ENCODE assay signal across 1 cellular context in the genomic region with DNA sequence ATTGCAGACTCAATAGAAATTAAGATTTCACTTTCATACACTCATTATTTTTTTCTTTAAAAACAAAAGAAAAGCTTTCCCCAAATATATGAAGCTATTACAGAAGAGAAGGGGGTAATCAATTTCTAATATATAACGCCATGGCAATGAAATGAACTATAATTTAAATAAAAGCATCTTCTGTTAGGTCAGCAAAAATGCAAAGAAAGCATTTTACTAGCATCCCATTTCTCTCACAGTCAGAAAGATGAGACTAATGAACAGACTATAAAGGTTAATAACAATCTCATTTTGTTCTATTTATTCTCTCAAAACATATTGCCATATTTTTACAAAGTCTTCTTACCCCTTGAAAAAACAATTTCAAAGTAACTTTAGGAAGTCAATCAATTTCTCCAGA.
A peak's percentile ranks its signal among the peaks of the same experiment; 100 is the strongest.
TF ChIP-seq lines count a peak whose summit lies in the region.

No MANE protein-coding gene starts in this region.

TF ChIP-seq in HepG2, 621 proteins besides CTCF, POLR2A, EP300 and RAD21 (continued from another document):
- TF ChIP-seq ZNF609 (CRISPR knock-in tag; IDR thresholded peaks at IDR 0.05; ENCODE audit: borderline replicate concordance) (no peak), TAF1 (CRISPR knock-in tag; IDR thresholded peaks at IDR 0.05) (no peak), SKI (IDR thresholded peaks at IDR 0.05; ENCODE audit: partially characterized antibody) (no peak), MAFF (IDR thresholded peaks at IDR 0.05; ENCODE audit: low read depth, low read length) (peak; percentile 33; the same call in 1 of the 2 replicates), MAFK (conservative IDR thresholded peaks at IDR 0.05 in 1 of 2, IDR thresholded peaks at IDR 0.05 in 1 of 2; ENCODE audit: low read length in 2 of 2) (peak; percentile 45 to 60; a peak in 2 of 4 replicates), YEATS2 (CRISPR knock-in tag; IDR thresholded peaks at IDR 0.05; ENCODE audit: borderline replicate concordance) (no peak), GABPB1 (CRISPR knock-in tag; IDR thresholded peaks at IDR 0.05) (no peak), ZNF431 (CRISPR knock-in tag; IDR thresholded peaks at IDR 0.05; ENCODE audit: borderline replicate concordance, low read depth) (no peak)
- TF ChIP-seq, protein P1, sequence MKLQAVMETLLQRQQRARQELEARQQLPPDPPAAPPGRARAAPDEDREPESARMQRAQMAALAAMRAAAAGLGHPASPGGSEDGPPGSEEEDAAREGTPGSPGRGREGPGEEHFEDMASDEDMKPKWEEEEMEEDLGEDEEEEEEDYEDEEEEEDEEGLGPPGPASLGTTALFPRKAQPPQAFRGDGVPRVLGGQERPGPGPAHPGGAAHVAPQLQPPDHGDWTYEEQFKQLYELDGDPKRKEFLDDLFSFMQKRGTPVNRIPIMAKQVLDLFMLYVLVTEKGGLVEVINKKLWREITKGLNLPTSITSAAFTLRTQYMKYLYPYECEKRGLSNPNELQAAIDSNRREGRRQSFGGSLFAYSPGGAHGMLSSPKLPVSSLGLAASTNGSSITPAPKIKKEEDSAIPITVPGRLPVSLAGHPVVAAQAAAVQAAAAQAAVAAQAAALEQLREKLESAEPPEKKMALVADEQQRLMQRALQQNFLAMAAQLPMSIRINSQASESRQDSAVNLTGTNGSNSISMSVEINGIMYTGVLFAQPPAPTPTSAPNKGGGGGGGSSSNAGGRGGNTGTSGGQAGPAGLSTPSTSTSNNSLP (IDR thresholded peaks at IDR 0.05; ENCODE audit: low read depth, low read length), result no peak
- TF ChIP-seq, protein P2, sequence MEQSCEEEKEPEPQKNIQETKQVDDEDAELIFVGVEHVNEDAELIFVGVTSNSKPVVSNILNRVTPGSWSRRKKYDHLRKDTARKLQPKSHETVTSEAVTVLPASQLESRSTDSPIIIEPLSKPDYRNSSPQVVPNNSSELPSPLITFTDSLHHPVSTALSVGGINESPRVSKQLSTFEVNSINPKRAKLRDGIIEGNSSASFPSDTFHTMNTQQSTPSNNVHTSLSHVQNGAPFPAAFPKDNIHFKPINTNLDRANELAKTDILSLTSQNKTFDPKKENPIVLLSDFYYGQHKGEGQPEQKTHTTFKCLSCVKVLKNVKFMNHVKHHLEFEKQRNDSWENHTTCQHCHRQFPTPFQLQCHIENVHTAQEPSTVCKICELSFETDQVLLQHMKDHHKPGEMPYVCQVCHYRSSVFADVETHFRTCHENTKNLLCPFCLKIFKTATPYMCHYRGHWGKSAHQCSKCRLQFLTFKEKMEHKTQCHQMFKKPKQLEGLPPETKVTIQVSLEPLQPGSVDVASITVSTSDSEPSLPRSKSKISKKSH (CRISPR knock-in tag; IDR thresholded peaks at IDR 0.05; ENCODE audit: borderline replicate concordance), result no peak
- TF ChIP-seq, protein P3, sequence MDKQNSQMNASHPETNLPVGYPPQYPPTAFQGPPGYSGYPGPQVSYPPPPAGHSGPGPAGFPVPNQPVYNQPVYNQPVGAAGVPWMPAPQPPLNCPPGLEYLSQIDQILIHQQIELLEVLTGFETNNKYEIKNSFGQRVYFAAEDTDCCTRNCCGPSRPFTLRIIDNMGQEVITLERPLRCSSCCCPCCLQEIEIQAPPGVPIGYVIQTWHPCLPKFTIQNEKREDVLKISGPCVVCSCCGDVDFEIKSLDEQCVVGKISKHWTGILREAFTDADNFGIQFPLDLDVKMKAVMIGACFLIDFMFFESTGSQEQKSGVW (CRISPR knock-in tag; IDR thresholded peaks at IDR 0.05; ENCODE audit: borderline replicate concordance), result no peak
